Comparison of ENCODE assay signal across 18 cellular contexts in the genomic region with DNA sequence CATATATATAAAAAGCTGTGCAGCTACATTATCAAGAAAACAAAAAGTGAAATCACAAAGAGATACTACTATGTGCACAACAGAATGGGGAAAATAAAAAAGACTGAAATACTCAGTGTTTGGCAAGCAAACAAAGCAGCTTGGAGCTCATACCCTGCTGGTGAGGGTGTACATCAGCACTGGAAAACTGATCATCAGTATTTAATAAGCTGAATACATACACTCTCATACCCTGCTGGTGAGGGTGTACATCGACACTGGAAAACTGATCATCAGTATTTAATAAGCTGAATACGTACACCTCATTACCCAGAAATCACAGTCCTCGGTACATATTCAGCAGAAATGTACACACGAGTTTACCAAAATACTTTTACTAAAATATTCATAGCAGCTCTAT.
DNase-seq lines count a peak whose midpoint lies in the region; ATAC-seq and TF ChIP-seq lines count a peak whose summit lies in the region.
"Had no signal": no experiment of that assay in that cellular context is flagged by ENCODE, and none has a peak within 500 bp of the region (broad histone marks: within the 10 kb centered on the region; RNA-seq: fewer than 3 reads in every experiment).

No MANE protein-coding gene starts in this region.

- H3K4me3 ChIP-seq in brain microvascular endothelial cell (ENCODE audit: low read depth, low read length): no peak overlapping the region
- no peak overlapping the region for H3K4me3 ChIP-seq in retinal pigment epithelial cell (ENCODE audit: low read length)
- H3K4me3 ChIP-seq: SK-N-MC had no signal

- no peaks in the 10 kb centered on the region for H3K27me3 ChIP-seq in brain microvascular endothelial cell (replicated peaks)

- peaks cover 14% of the 10 kb centered on the region for H3K36me3 Mint-ChIP-seq in activated naive CD8-positive, alpha-beta T cell treated with anti-CD3 and anti-CD28 coated beads, Interleukin-2, amount 50 U/mL, for 24 hours (ENCODE audit: low read depth)
- H3K36me3 Mint-ChIP-seq in activated naive CD8-positive, alpha-beta T cell treated with anti-CD3 and anti-CD28 coated beads for 36 hours: peaks cover 24% of the 10 kb centered on the region

- H3K9me3 Mint-ChIP-seq in activated naive CD8-positive, alpha-beta T cell treated with anti-CD3 and anti-CD28 coated beads, Interleukin-2, amount 50 U/mL, for 24 hours: peaks cover 4% of the 10 kb centered on the region
- peaks cover 15% of the 10 kb centered on the region for H3K9me3 Mint-ChIP-seq in activated naive CD8-positive, alpha-beta T cell treated with anti-CD3 and anti-CD28 coated beads for 36 hours

- no peak overlapping the region for H3K4me3 Mint-ChIP-seq in activated naive CD8-positive, alpha-beta T cell treated with anti-CD3 and anti-CD28 coated beads, Interleukin-2, amount 50 U/mL, for 24 hours
- no peak overlapping the region for H3K4me3 Mint-ChIP-seq in activated naive CD8-positive, alpha-beta T cell treated with anti-CD3 and anti-CD28 coated beads for 36 hours

- in situ Hi-C loops in brain microvascular endothelial cell (cut with HindIII; ENCODE audit: low pct_ligation_motif_present, low sequenced_read_pairs): no loop called here

- no peak for ATAC-seq in activated naive CD8-positive, alpha-beta T cell treated with anti-CD3 and anti-CD28 coated beads, Interleukin-2, amount 50 U/mL, for 24 hours

- no peaks in the 10 kb centered on the region for H3K36me3 ChIP-seq in brain microvascular endothelial cell (replicated peaks)

- H3K4me1 Mint-ChIP-seq in activated naive CD8-positive, alpha-beta T cell treated with anti-CD3 and anti-CD28 coated beads, Interleukin-2, amount 50 U/mL, for 24 hours: peaks cover 62% of the 10 kb centered on the region
- H3K4me1 Mint-ChIP-seq in activated naive CD8-positive, alpha-beta T cell treated with anti-CD3 and anti-CD28 coated beads for 36 hours: peaks cover 50% of the 10 kb centered on the region

- DNase-seq in activated naive CD8-positive, alpha-beta T cell treated with anti-CD3 and anti-CD28 coated beads, Interleukin-2, amount 50 U/mL, for 24 hours: no peak
- no peak for DNase-seq in activated naive CD8-positive, alpha-beta T cell treated with anti-CD3 and anti-CD28 coated beads for 36 hours
- DNase-seq in NCI-H1694 treated with DMSO at 0.1 percent for 48 hours (lab: John Stamatoyannopoulos, UW) (peak; percentile 15), brain microvascular endothelial cell (no peak), retinal pigment epithelial cell (ENCODE audit: low read depth) (no peak), substantia nigra (lab: John Stamatoyannopoulos, UW) (no peak), NCI-H2029 treated with DMSO at 0.1 percent for 48 hours (lab: John Stamatoyannopoulos, UW) (no peak)
- no peak for DNase-seq in stimulated activated CD4-positive, alpha-beta T cell treated with anti-CD3 and anti-CD28 coated beads, Interleukin-4, amount 100 ng/mL, for 4 hours
- DNase-seq: ACHN, COR-L47, IMR-90, Kasumi-1, NCI-H1105 treated with DMSO at 0.1 percent for 48 hours, NCI-H2081, NCI-H510A, NCI-H774, Right ventricle myocardium superior had no signal

- TF ChIP-seq CTCF in brain microvascular endothelial cell (IDR thresholded peaks at IDR 0.05; ENCODE audit: low read depth, low read length, missing control alignments): peak; percentile 25
- TF ChIP-seq CTCF in retinal pigment epithelial cell (conservative IDR thresholded peaks at IDR 0.05; ENCODE audit: low read depth, low read length): peak; percentile 5

- H3K27ac ChIP-seq in brain microvascular endothelial cell (no peak overlapping the region), substantia nigra (ENCODE audit: low read depth, low read length, poor library complexity, severe bottlenecking) (no peak overlapping the region)
- H3K27ac ChIP-seq: SK-N-MC had no signal

- H3K27me3 Mint-ChIP-seq in activated naive CD8-positive, alpha-beta T cell treated with anti-CD3 and anti-CD28 coated beads, Interleukin-2, amount 50 U/mL, for 24 hours: no peaks in the 10 kb centered on the region
- no peaks in the 10 kb centered on the region for H3K27me3 Mint-ChIP-seq in activated naive CD8-positive, alpha-beta T cell treated with anti-CD3 and anti-CD28 coated beads for 36 hours

- H3K27ac Mint-ChIP-seq in activated naive CD8-positive, alpha-beta T cell treated with anti-CD3 and anti-CD28 coated beads, Interleukin-2, amount 50 U/mL, for 24 hours: peak overlapping the region; percentile 88
- H3K27ac Mint-ChIP-seq in activated naive CD8-positive, alpha-beta T cell treated with anti-CD3 and anti-CD28 coated beads for 36 hours: no peak overlapping the region
